In genomic region chr4:155407480-155407879, GRCh38 we compare ENCODE assay signal across 1 cellular context.
TF ChIP-seq lines count a peak whose summit lies in the region.

No MANE protein-coding gene starts in this region.

TF ChIP-seq in IMR-90, 13 proteins besides CTCF, POLR2A, EP300 and RAD21:
- TF ChIP-seq MXI1 (IDR thresholded peaks at IDR 0.05; ENCODE audit: borderline replicate concordance, low read depth, low read length) = no peak
- no peak for TF ChIP-seq FOS (IDR thresholded peaks at IDR 0.05; ENCODE audit: low read depth, low read length)
- TF ChIP-seq, protein P1, sequence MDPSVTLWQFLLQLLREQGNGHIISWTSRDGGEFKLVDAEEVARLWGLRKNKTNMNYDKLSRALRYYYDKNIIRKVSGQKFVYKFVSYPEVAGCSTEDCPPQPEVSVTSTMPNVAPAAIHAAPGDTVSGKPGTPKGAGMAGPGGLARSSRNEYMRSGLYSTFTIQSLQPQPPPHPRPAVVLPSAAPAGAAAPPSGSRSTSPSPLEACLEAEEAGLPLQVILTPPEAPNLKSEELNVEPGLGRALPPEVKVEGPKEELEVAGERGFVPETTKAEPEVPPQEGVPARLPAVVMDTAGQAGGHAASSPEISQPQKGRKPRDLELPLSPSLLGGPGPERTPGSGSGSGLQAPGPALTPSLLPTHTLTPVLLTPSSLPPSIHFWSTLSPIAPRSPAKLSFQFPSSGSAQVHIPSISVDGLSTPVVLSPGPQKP (IDR thresholded peaks at IDR 0.05; ENCODE audit: borderline replicate concordance, low read depth, low read length) = no peak
- no peak for TF ChIP-seq BHLHE40 (IDR thresholded peaks at IDR 0.05; ENCODE audit: low read depth, low read length)
- TF ChIP-seq SMC3 (IDR thresholded peaks at IDR 0.05; ENCODE audit: low read depth, low read length) = no peak
- TF ChIP-seq, protein P2, sequence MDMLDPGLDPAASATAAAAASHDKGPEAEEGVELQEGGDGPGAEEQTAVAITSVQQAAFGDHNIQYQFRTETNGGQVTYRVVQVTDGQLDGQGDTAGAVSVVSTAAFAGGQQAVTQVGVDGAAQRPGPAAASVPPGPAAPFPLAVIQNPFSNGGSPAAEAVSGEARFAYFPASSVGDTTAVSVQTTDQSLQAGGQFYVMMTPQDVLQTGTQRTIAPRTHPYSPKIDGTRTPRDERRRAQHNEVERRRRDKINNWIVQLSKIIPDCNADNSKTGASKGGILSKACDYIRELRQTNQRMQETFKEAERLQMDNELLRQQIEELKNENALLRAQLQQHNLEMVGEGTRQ (IDR thresholded peaks at IDR 0.05; ENCODE audit: low read depth, low read length) = no peak
- TF ChIP-seq CEBPB (IDR thresholded peaks at IDR 0.05; ENCODE audit: low read depth, low read length) = no peak
- no peak for TF ChIP-seq MAFK (IDR thresholded peaks at IDR 0.05; ENCODE audit: low read depth, low read length)
- no peak for TF ChIP-seq NFE2L2 (IDR thresholded peaks at IDR 0.05; ENCODE audit: low read depth, low read length)
- TF ChIP-seq RFX5 (IDR thresholded peaks at IDR 0.05; ENCODE audit: low read depth, low read length) = no peak
- TF ChIP-seq CHD1 (IDR thresholded peaks at IDR 0.05; ENCODE audit: low read depth, low read length) = no peak
- no peak for TF ChIP-seq RCOR1 (IDR thresholded peaks at IDR 0.05; ENCODE audit: insufficient replicate concordance, low read length)
- TF ChIP-seq MAZ (IDR thresholded peaks at IDR 0.05; ENCODE audit: borderline replicate concordance, low read depth, low read length) = no peak
TF ChIP-seq in IMR-90: peak in this region for 0.
